8 cellular contexts compared by ENCODE assay signal in genomic region chr5:109409061-109409843, GRCh38. TPM values are rescaled to one million over a fixed set of nuclear protein-coding genes. Genes with fewer than 3 reads are reported as not detected.
A peak's percentile ranks its signal among the peaks of the same experiment; 100 is the strongest.
DNase-seq lines count a peak whose midpoint lies in the region; ATAC-seq lines count a peak whose summit lies in the region.

No MANE protein-coding gene starts in this region.

- H3K36me3 ChIP-seq in BLaER1 (peaks cover 9% of the 10 kb centered on the region), endocrine pancreas (ENCODE audit: control insufficient read depth, insufficient read depth, low read length) (peaks cover 3% of the 10 kb centered on the region)

- ATAC-seq in HG03442 (IDR thresholded peaks at IDR 0.05; ENCODE audit: unreplicated experiment), result peak; percentile 20
- ATAC-seq in activated CD8-positive, alpha-beta memory T cell treated with anti-CD3 and anti-CD28 coated beads, Interleukin-2, amount 10 ng/mL, durations not matched to agents 7 days and 5 days, result peak; percentile 31

- H4K20me1 ChIP-seq in BLaER1, result peaks cover 51% of the 10 kb centered on the region

- peak overlapping the region; percentile 99 for H3K27ac Mint-ChIP-seq in activated CD8-positive, alpha-beta memory T cell treated with anti-CD3 and anti-CD28 coated beads, Interleukin-2, amount 10 ng/mL, durations not matched to agents 7 days and 5 days

- H3K9me3 Mint-ChIP-seq in activated CD8-positive, alpha-beta memory T cell treated with anti-CD3 and anti-CD28 coated beads, Interleukin-2, amount 10 ng/mL, durations not matched to agents 7 days and 5 days (ENCODE audit: low read depth), result peaks cover 3% of the 10 kb centered on the region

- H3K27me3 ChIP-seq in BLaER1, result no peaks in the 10 kb centered on the region
- no peaks in the 10 kb centered on the region for H3K27me3 ChIP-seq in endocrine pancreas (ENCODE audit: control insufficient read depth, insufficient read depth, low read length)

- peak overlapping the region; percentile 80 for H3K4me3 Mint-ChIP-seq in activated CD8-positive, alpha-beta memory T cell treated with anti-CD3 and anti-CD28 coated beads, Interleukin-2, amount 10 ng/mL, durations not matched to agents 7 days and 5 days

- DNase-seq in GM19240 (ENCODE audit: insufficient read length, low spot score), result peak; percentile 26
- peak; percentile 64 to 80 for DNase-seq in NOMO-1 (lab: John Stamatoyannopoulos, UW; ENCODE audit: unreplicated experiment in 2 of 2)
- DNase-seq in activated CD8-positive, alpha-beta memory T cell treated with anti-CD3 and anti-CD28 coated beads, Interleukin-2, amount 10 ng/mL, durations not matched to agents 7 days and 5 days, result peak; percentile 91
- DNase-seq in middle frontal gyrus (ENCODE audit: extremely low spot score, low spot score), result peak; percentile 42
- peak; percentile 66 to 69 for DNase-seq in stimulated activated CD8-positive, alpha-beta memory T cell treated with anti-CD3 and anti-CD28 coated beads, Interleukin-2, amount 100 ng/mL, for 1 hour (ENCODE audit: low read depth in 2 of 2)

- H3K4me1 Mint-ChIP-seq in activated CD8-positive, alpha-beta memory T cell treated with anti-CD3 and anti-CD28 coated beads, Interleukin-2, amount 10 ng/mL, durations not matched to agents 7 days and 5 days, result peaks cover 36% of the 10 kb centered on the region

- peak overlapping the region; percentile 94 for H3K4me3 ChIP-seq in BLaER1
- H3K4me3 ChIP-seq in endocrine pancreas (ENCODE audit: control insufficient read depth, insufficient read depth, low read length), result peak overlapping the region; percentile 99

- peaks cover 20% of the 10 kb centered on the region for H3K9me3 ChIP-seq in BLaER1
- H3K9me3 ChIP-seq in endocrine pancreas (ENCODE audit: control insufficient read depth, low read length), result peaks cover 2% of the 10 kb centered on the region

- H3K4me1 ChIP-seq in BLaER1, result peaks cover 44% of the 10 kb centered on the region
- peaks cover 20% of the 10 kb centered on the region for H3K4me1 ChIP-seq in endocrine pancreas (ENCODE audit: control insufficient read depth, insufficient read depth, low read length)

- H3K9ac ChIP-seq in BLaER1 (peak overlapping the region; percentile 94), endocrine pancreas (ENCODE audit: control insufficient read depth, insufficient read depth, low read length) (peak overlapping the region; percentile 95)

- H3K27ac ChIP-seq in BLaER1, result peak overlapping the region; percentile 94

- CTCF ChIA-PET in activated CD8-positive, alpha-beta memory T cell treated with anti-CD3 and anti-CD28 coated beads, Interleukin-2, amount 10 ng/mL, durations not matched to agents 7 days and 5 days (lab: Charles Lee), result interaction anchor here (1.5 kb wide), 1 partner anchor 681 kb away, joined by 4 read pairs; no protein-coding TSS in a partner anchor

- H3K27me3 Mint-ChIP-seq in activated CD8-positive, alpha-beta memory T cell treated with anti-CD3 and anti-CD28 coated beads, Interleukin-2, amount 10 ng/mL, durations not matched to agents 7 days and 5 days, result no peaks in the 10 kb centered on the region

- H3K4me2 ChIP-seq in BLaER1, result peak overlapping the region; percentile 88

- H3K36me3 Mint-ChIP-seq in activated CD8-positive, alpha-beta memory T cell treated with anti-CD3 and anti-CD28 coated beads, Interleukin-2, amount 10 ng/mL, durations not matched to agents 7 days and 5 days, result peaks cover 27% of the 10 kb centered on the region

RNA-seq across cellular contexts. Expression of gene PJA2, which starts 0.5 kb away (rescaled TPM):
- total RNA-seq in activated CD8-positive, alpha-beta memory T cell treated with anti-CD3 and anti-CD28 coated beads, Interleukin-2, amount 10 ng/mL, durations not matched to agents 7 days and 5 days, result 10 to 100 TPM; 49.1 to 54.2 TPM

Comparison
In these comparisons a context has a peak if more than half of its experiments do, and no peak if none do; other contexts are left out.
1. Peak in every context shown above with its lines: DNase-seq, ATAC-seq, H3K4me3 ChIP-seq and H3K27ac ChIP-seq.
2. DNase-seq: peak in every context shown above with its lines; median percentile 91 in activated CD8-positive, alpha-beta memory T cell treated with anti-CD3 and anti-CD28 coated beads, Interleukin-2, amount 10 ng/mL, durations not matched to agents 7 days and 5 days; 72 in NOMO-1; 68 in stimulated activated CD8-positive, alpha-beta memory T cell treated with anti-CD3 and anti-CD28 coated beads, Interleukin-2, amount 100 ng/mL, for 1 hour; 42 in middle frontal gyrus; 26 in GM19240.